Comparison of ENCODE assay signal across 12 cellular contexts in the genomic region with DNA sequence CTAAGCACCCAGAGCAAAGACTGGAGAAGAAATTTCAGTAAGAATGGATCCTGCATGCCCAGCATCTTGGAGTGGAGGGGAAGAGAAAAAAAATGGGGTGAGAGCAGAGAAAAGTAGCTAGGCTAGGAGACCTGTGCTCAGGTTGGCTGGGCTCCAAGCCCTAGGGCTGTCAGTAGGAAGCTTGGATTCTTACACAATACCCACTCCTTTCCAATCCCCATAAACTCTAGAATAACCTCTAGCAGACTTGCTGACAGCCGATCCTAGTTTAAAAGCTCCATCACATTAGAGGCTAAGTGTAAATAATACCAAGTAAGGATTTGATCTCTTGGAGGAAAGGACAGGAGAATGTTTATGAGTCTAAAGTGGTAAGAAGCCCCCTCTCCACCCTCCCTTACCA. TPM values are rescaled to one million over a fixed set of nuclear protein-coding genes. Genes with fewer than 3 reads are reported as not detected.
DNase-seq lines count a peak whose midpoint lies in the region; ATAC-seq and TF ChIP-seq lines count a peak whose summit lies in the region.
"Had no signal": no experiment of that assay in that cellular context is flagged by ENCODE, and none has a peak within 500 bp of the region (broad histone marks: within the 10 kb centered on the region; RNA-seq: fewer than 3 reads in every experiment).

No MANE protein-coding gene starts in this region.

- no peak for ATAC-seq in HG03095 (IDR thresholded peaks at IDR 0.05; ENCODE audit: unreplicated experiment)

- H3K4me2 ChIP-seq in PC-9 = peak overlapping the region; percentile 65

- peaks cover 51% of the 10 kb centered on the region for H3F3A ChIP-seq in PC-9 (ENCODE audit: insufficient read depth, low read depth)

- no peaks in the 10 kb centered on the region for H3K9me2 ChIP-seq in PC-9 (ENCODE audit: insufficient read depth)

- DNase-seq in NCI-H748 (lab: John Stamatoyannopoulos, UW; ENCODE audit: unreplicated experiment) (peak; percentile 26), NCI-H748 treated with DMSO at 0.1 percent for 48 hours (lab: John Stamatoyannopoulos, UW) (no peak), PC-9 (peak; percentile 70 to 88), fibroblast of pulmonary artery (ENCODE audit: low read depth) (peak; percentile 84), activated gamma-delta T cell treated with Interleukin-2 at 50 U/mL for 16 hours (no peak)
- no peak for DNase-seq in activated CD8-positive, alpha-beta memory T cell treated with anti-CD3 and anti-CD28 coated beads for 24 hours
- DNase-seq: foreskin melanocyte, NCI-H1092 treated with DMSO at 0.1 percent for 48 hours, SIG-M5 had no signal

- no peak overlapping the region for H2AFZ ChIP-seq in PC-9

- H3K4me3 ChIP-seq in PC-9 = no peak overlapping the region
- H3K4me3 ChIP-seq in fibroblast of pulmonary artery (replicated peaks; ENCODE audit: low read depth, low read length) = no peak overlapping the region
- H3K4me3 ChIP-seq in subcutaneous abdominal adipose tissue (ENCODE audit: low read depth in 1 of 5, low read length in 5 of 5) = no peak overlapping the region
- H3K4me3 ChIP-seq: skin epidermis had no signal

- H3K79me2 ChIP-seq in PC-9 (ENCODE audit: low read depth) = no peaks in the 10 kb centered on the region

- no peaks in the 10 kb centered on the region for H3K36me3 ChIP-seq in PC-9 (ENCODE audit: low read depth)
- H3K36me3 ChIP-seq in subcutaneous abdominal adipose tissue (ENCODE audit: control insufficient read depth in 5 of 5, insufficient read depth in 5 of 5, low read length in 5 of 5) = no peaks in the 10 kb centered on the region

- peak overlapping the region in 1 of 5 donors; percentile 48 for H3K9ac ChIP-seq in subcutaneous abdominal adipose tissue (ENCODE audit: low read length in 5 of 5)

- peaks cover 70% of the 10 kb centered on the region for H3K4me1 ChIP-seq in PC-9 (replicated peaks; ENCODE audit: insufficient read depth)
- H3K4me1 ChIP-seq in subcutaneous abdominal adipose tissue (ENCODE audit: control insufficient read depth in 5 of 5, insufficient read depth in 5 of 5, low read length in 5 of 5) = peaks cover 0 to 15% (median 7%) of the 10 kb centered on the region in 5 donors

- H3K27ac ChIP-seq in PC-9 (peak overlapping the region; percentile 74), subcutaneous abdominal adipose tissue (ENCODE audit: low read depth, low read length) (peak overlapping the region; percentile 9)
- H3K27ac ChIP-seq: skin epidermis had no signal

- POLR2A ChIA-PET in PC-9 (lab: Charles Lee; ENCODE audit: unreplicated experiment) = interaction anchor here (0.7 to 1.4 kb wide), 2 partner anchors 9 to 46 kb away, joined by 3 to 6 read pairs; partner anchors contain the start of gene NABP1

- CTCF ChIA-PET in PC-9 (lab: Charles Lee) = no interaction called here

- H3K9me3 ChIP-seq in PC-9 (ENCODE audit: insufficient read depth, low read depth) (no peaks in the 10 kb centered on the region), subcutaneous abdominal adipose tissue (ENCODE audit: control insufficient read depth in 5 of 5, low read length in 5 of 5) (no peaks in the 10 kb centered on the region)

- TF ChIP-seq CTCF in PC-9 (conservative IDR thresholded peaks at IDR 0.05) (no peak), fibroblast of pulmonary artery (IDR thresholded peaks at IDR 0.05; ENCODE audit: low read length, missing control alignments) (no peak)

- H4K20me1 ChIP-seq in PC-9 (ENCODE audit: insufficient read depth) = no peaks in the 10 kb centered on the region

- intact Hi-C loops in PC-9 (cut with micrococcal nuclease; ENCODE audit: unreplicated experiment) = no loop called here

- H3K27me3 ChIP-seq in PC-9 (ENCODE audit: insufficient read depth, low read depth) (no peaks in the 10 kb centered on the region), subcutaneous abdominal adipose tissue (ENCODE audit: control insufficient read depth in 5 of 5, insufficient read depth in 4 of 5, low read length in 5 of 5) (no peaks in the 10 kb centered on the region)

- BruUV-seq in PC-9 (replicated peaks; lab: Mats Ljungman, UMichigan) = no TSS peak

RNA-seq across cellular contexts. Expression of gene NABP1, which starts 46.2 kb away (rescaled TPM):
- 39.0 and 46.5 TPM in 2 replicates for total RNA-seq in PC-9 (2021)

Comparison
In these comparisons a context has a peak if more than half of its experiments do, and no peak if none do; other contexts are left out.
1. DNase-seq: peak in NCI-H748 (single experiment), PC-9 (2 of 2) and fibroblast of pulmonary artery (single experiment); none in NCI-H748 treated with DMSO at 0.1 percent for 48 hours (single experiment), activated gamma-delta T cell treated with Interleukin-2 at 50 U/mL for 16 hours (single experiment) and activated CD8-positive, alpha-beta memory T cell treated with anti-CD3 and anti-CD28 coated beads for 24 hours (single experiment).